13 cellular contexts compared by ENCODE assay signal in the genomic region with DNA sequence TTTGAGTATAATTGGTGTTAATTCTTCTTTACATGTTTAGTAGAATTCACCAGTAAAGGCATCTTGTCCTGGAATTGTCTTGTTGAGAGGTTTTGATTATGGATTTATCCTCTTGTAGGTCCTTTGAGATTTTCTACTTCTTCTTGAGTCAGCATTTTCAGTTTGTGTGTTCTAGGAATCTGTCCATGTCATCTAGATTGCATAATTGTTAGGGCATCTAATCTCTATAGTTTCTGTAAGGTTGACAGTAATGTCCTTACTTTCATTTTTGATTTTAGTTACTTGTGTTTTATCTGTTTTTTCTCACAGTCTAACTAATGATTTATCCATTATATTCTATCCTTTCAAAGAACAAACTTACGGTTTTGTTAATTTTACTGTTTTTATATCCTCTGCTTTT.
DNase-seq lines count a peak whose midpoint lies in the region; ATAC-seq, FAIRE-seq and TF ChIP-seq lines count a peak whose summit lies in the region.
"Had no signal": no experiment of that assay in that cellular context is flagged by ENCODE, and none has a peak within 500 bp of the region (broad histone marks: within the 10 kb centered on the region; RNA-seq: fewer than 3 reads in every experiment).

No MANE protein-coding gene starts in this region.

- FAIRE-seq in RCC 7860 (lab: Jason Lieb, UNC): no peak

- no peaks in the 10 kb centered on the region for H3K79me2 ChIP-seq in Loucy (ENCODE audit: insufficient read depth, low read length)

- peak overlapping the region; percentile 31 for H3K4me2 ChIP-seq in Loucy (ENCODE audit: low read depth, low read length, poor library complexity, severe bottlenecking)

- H3K9ac ChIP-seq in Loucy (ENCODE audit: low read depth, low read length, poor library complexity, severe bottlenecking): no peak overlapping the region

- ATAC-seq in GM19467 (IDR thresholded peaks at IDR 0.05; ENCODE audit: unreplicated experiment): peak; percentile 55
- ATAC-seq in GM21367 (IDR thresholded peaks at IDR 0.05; ENCODE audit: unreplicated experiment): no peak

- no peak for TF ChIP-seq CTCF in GM12865 (IDR thresholded peaks at IDR 0.05; ENCODE audit: insufficient read depth, low read depth, low read length, missing control alignments)
- TF ChIP-seq CTCF in Loucy (conservative IDR thresholded peaks at IDR 0.05; ENCODE audit: low read length): no peak
- TF ChIP-seq CTCF in fibroblast of villous mesenchyme (IDR thresholded peaks at IDR 0.05; ENCODE audit: insufficient read depth, low read depth, low read length): no peak

- no peaks in the 10 kb centered on the region for H3K9me2 ChIP-seq in Loucy (replicated peaks; ENCODE audit: low read depth, low read length)

- DNase-seq in GM12865 (ENCODE audit: low read depth) (peak; percentile 41), fibroblast of villous mesenchyme (ENCODE audit: low read depth) (peak; percentile 15), RCC 7860 (ENCODE audit: low spot score) (no peak), DMS 273 treated with DMSO at 0.1 percent for 48 hours (lab: John Stamatoyannopoulos, UW) (no peak), DMS114 treated with DMSO at 0.1 percent for 48 hours (lab: John Stamatoyannopoulos, UW; ENCODE audit: unreplicated experiment) (no peak)
- DNase-seq: activated CD8-positive, alpha-beta memory T cell treated with anti-CD3 and anti-CD28 coated beads, Interleukin-2, amount 50 U/mL, for 4 hours; cerebellar nuclear complex; DMS153; NCI-H524 had no signal

- H3K4me3 ChIP-seq in GM12865 (ENCODE audit: low read depth, low read length): peak overlapping the region; percentile 44
- no peak overlapping the region for H3K4me3 ChIP-seq in Loucy (ENCODE audit: low read length, poor library complexity, severe bottlenecking)
- H3K4me3 ChIP-seq in fibroblast of villous mesenchyme (ENCODE audit: low read depth, low read length): no peak overlapping the region
- H3K4me3 ChIP-seq: lung had no signal

- H3F3A ChIP-seq in Loucy (ENCODE audit: low read depth): no peaks in the 10 kb centered on the region

- H3K4me1 ChIP-seq in Loucy (ENCODE audit: insufficient read depth, low read length, poor library complexity, severe bottlenecking): no peaks in the 10 kb centered on the region

- H4K20me1 ChIP-seq in Loucy (ENCODE audit: insufficient read depth, low read length, poor library complexity, severe bottlenecking): no peaks in the 10 kb centered on the region

- no peaks in the 10 kb centered on the region for H3K9me3 ChIP-seq in Loucy (ENCODE audit: insufficient read depth, low read depth, low read length)

- H3K27me3 ChIP-seq in Loucy (ENCODE audit: insufficient read depth, low read length, poor library complexity, severe bottlenecking): no peaks in the 10 kb centered on the region

- H2AFZ ChIP-seq in Loucy (ENCODE audit: low read length): no peak overlapping the region

- H3K36me3 ChIP-seq in Loucy (ENCODE audit: insufficient read depth, low read length): no peaks in the 10 kb centered on the region

Comparison
In these comparisons a context has a peak if more than half of its experiments do, and no peak if none do; other contexts are left out.
1. DNase-seq: peak in GM12865 (single experiment) and fibroblast of villous mesenchyme (single experiment); none in RCC 7860 (single experiment), DMS 273 treated with DMSO at 0.1 percent for 48 hours (single experiment) and DMS114 treated with DMSO at 0.1 percent for 48 hours (single experiment).